ENCODE assay signal across 13 cellular contexts in genomic region chr1:188669715-188670114, GRCh38.
A peak's percentile ranks its signal among the peaks of the same experiment; 100 is the strongest.
DNase-seq lines count a peak whose midpoint lies in the region; ATAC-seq and TF ChIP-seq lines count a peak whose summit lies in the region.
"Had no signal": no experiment of that assay in that cellular context is flagged by ENCODE, and none has a peak within 500 bp of the region (broad histone marks: within the 10 kb centered on the region; RNA-seq: fewer than 3 reads in every experiment).

No MANE protein-coding gene starts in this region.

- POLR2A ChIA-PET in MCF 10A (lab: Yijun Ruan, JAX) = interaction anchor here (0.8 kb wide), 1 partner anchor 861 kb away, joined by 3 read pairs; no protein-coding TSS in a partner anchor

- no peaks in the 10 kb centered on the region for H3K9me3 Mint-ChIP-seq in MCF 10A (ENCODE audit: unreplicated experiment)

- ATAC-seq in GM18907 (IDR thresholded peaks at IDR 0.05; ENCODE audit: unreplicated experiment) = no peak
- ATAC-seq: esophagus mucosa, HepG2 had no signal

- H3K4me1 ChIP-seq in breast epithelium = no peaks in the 10 kb centered on the region
- H3K4me1 ChIP-seq: uterus had no signal

- no peak overlapping the region for H3K27ac Mint-ChIP-seq in MCF 10A (ENCODE audit: low read depth, unreplicated experiment)
- H3K27ac Mint-ChIP-seq: activated naive CD4-positive, alpha-beta T cell treated with anti-CD3 and anti-CD28 coated beads, Interleukin-2, amount 50 U/mL, for 24 hours had no signal

- peaks cover 9% of the 10 kb centered on the region for H3K4me1 Mint-ChIP-seq in MCF 10A (ENCODE audit: insufficient read depth, unreplicated experiment)
- H3K4me1 Mint-ChIP-seq: activated naive CD4-positive, alpha-beta T cell treated with anti-CD3 and anti-CD28 coated beads, Interleukin-2, amount 50 U/mL, for 24 hours had no signal

- H3K36me3 ChIP-seq in breast epithelium = no peaks in the 10 kb centered on the region
- H3K36me3 ChIP-seq: uterus had no signal

- no peak overlapping the region for H3K4me3 Mint-ChIP-seq in MCF 10A (ENCODE audit: unreplicated experiment)
- H3K4me3 Mint-ChIP-seq: activated naive CD4-positive, alpha-beta T cell treated with anti-CD3 and anti-CD28 coated beads, Interleukin-2, amount 50 U/mL, for 24 hours had no signal

- H3K27me3 Mint-ChIP-seq in MCF 10A (ENCODE audit: insufficient read depth, unreplicated experiment) = no peaks in the 10 kb centered on the region
- H3K27me3 Mint-ChIP-seq: activated naive CD4-positive, alpha-beta T cell treated with anti-CD3 and anti-CD28 coated beads, Interleukin-2, amount 50 U/mL, for 24 hours had no signal

- no peaks in the 10 kb centered on the region for H3K9me3 ChIP-seq in breast epithelium
- H3K9me3 ChIP-seq: uterus had no signal

- H3K36me3 Mint-ChIP-seq in MCF 10A (ENCODE audit: insufficient read depth, unreplicated experiment) = no peaks in the 10 kb centered on the region
- H3K36me3 Mint-ChIP-seq: activated naive CD4-positive, alpha-beta T cell treated with anti-CD3 and anti-CD28 coated beads, Interleukin-2, amount 50 U/mL, for 24 hours had no signal

- no peak for TF ChIP-seq POLR2A in breast epithelium (IDR thresholded peaks at IDR 0.05)

- H3K4me3 ChIP-seq in breast epithelium (no peak overlapping the region), epithelial cell of esophagus (ENCODE audit: low read length) (no peak overlapping the region)
- H3K4me3 ChIP-seq: uterus had no signal

- DNase-seq in MCF 10A (ENCODE audit: unreplicated experiment) (peak; percentile 29), breast epithelium (ENCODE audit: low spot score in 2 of 2) (no peak), NCI-H524 (lab: John Stamatoyannopoulos, UW) (peak; percentile 22 to 64), epithelial cell of esophagus (ENCODE audit: low read depth) (peak; percentile 12), NCI-H2081 treated with DMSO at 0.1 percent for 48 hours (lab: John Stamatoyannopoulos, UW) (no peak), UCSD-AML1 (lab: John Stamatoyannopoulos, UW; ENCODE audit: unreplicated experiment) (no peak)
- no peak for DNase-seq in activated effector memory CD4-positive, alpha-beta T cell treated with Interleukin-2 at 50 U/mL for 16 hours
- DNase-seq: NCI-H1930, uterus had no signal

- BruUV-seq in MCF 10A (replicated peaks; lab: Mats Ljungman, UMichigan) = no TSS peak

- CTCF ChIA-PET in MCF 10A (lab: Yijun Ruan, JAX) = no interaction called here

- H3K27me3 ChIP-seq in breast epithelium = no peaks in the 10 kb centered on the region
- H3K27me3 ChIP-seq: uterus had no signal

- no peak overlapping the region for H3K27ac ChIP-seq in breast epithelium
- H3K27ac ChIP-seq: uterus had no signal

- intact Hi-C loops in MCF 10A (cut with micrococcal nuclease) = no loop called here
- intact Hi-C loops in breast epithelium (cut with DNase I; ENCODE audit: low total_unique reads) = no loop called here

- TF ChIP-seq CTCF in MCF 10A (IDR thresholded peaks at IDR 0.05; ENCODE audit: unreplicated experiment) = no peak
- no peak for TF ChIP-seq CTCF in breast epithelium (IDR thresholded peaks at IDR 0.05)
- TF ChIP-seq CTCF in epithelial cell of esophagus (IDR thresholded peaks at IDR 0.05; ENCODE audit: insufficient read depth, low read depth, low read length, missing control alignments) = no peak

Comparison
In these comparisons a context has a peak if more than half of its experiments do, and no peak if none do; other contexts are left out.
1. DNase-seq: peak in MCF 10A (single experiment), NCI-H524 (2 of 2) and epithelial cell of esophagus (single experiment); none in breast epithelium (0 of 2), NCI-H2081 treated with DMSO at 0.1 percent for 48 hours (single experiment), activated effector memory CD4-positive, alpha-beta T cell treated with Interleukin-2 at 50 U/mL for 16 hours (single experiment) and UCSD-AML1 (single experiment).